ENCODE assay signal across 15 cellular contexts in the genomic region with DNA sequence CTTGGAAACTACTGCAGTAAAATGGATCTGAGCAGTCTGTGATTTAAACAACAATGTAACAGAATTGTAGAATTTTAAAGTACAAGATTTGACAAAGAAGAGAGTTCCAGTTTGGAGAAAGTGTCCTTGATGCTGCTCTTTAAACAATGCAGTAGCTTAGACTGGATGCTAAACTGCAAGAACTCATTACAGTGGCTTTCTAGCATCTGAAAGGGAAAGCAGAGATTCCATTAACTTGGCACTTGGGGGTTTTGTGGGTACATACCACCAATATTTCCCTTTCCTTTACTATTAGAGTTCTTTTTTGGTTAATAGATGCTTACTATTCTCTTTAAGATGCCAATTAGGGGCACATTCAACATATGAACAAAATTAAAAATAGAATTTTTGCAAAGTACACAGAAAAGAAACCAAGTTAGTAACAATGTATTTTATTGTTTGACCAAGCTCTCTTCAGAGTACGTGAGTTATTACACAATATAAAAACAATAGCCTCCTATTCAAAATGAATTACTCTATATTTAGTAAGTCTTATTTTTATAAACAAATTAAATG.
"Had no signal": no experiment of that assay in that cellular context is flagged by ENCODE, and none has a peak within 500 bp of the region (broad histone marks: within the 10 kb centered on the region; RNA-seq: fewer than 3 reads in every experiment).

No MANE protein-coding gene starts in this region.

- H3K4me1 Mint-ChIP-seq: activated CD8-positive, alpha-beta memory T cell treated with anti-CD3 and anti-CD28 coated beads, Interleukin-2, amount 10 ng/mL, durations not matched to agents 7 days and 5 days; activated naive CD4-positive, alpha-beta T cell treated with anti-CD3 and anti-CD28 coated beads, Interleukin-2, amount 10 ng/mL, durations not matched to agents 7 days and 5 days had no signal

- H3K9me3 Mint-ChIP-seq: activated naive CD4-positive, alpha-beta T cell treated with anti-CD3 and anti-CD28 coated beads, Interleukin-2, amount 10 ng/mL, durations not matched to agents 7 days and 5 days; nephron progenitor cell; stimulated activated naive CD8-positive, alpha-beta T cell treated with anti-CD3 and anti-CD28 coated beads, Interleukin-15, Interleukin-2, amounts not matched to agents 100 ng/mL and 50 ng/mL, for 24 hours had no signal

- H3K27ac ChIP-seq: adrenal gland, right atrium auricular region, WERI-Rb-1 had no signal

- H3K4me3 Mint-ChIP-seq: activated CD8-positive, alpha-beta memory T cell treated with anti-CD3 and anti-CD28 coated beads, Interleukin-2, amount 10 ng/mL, durations not matched to agents 7 days and 5 days; activated naive CD4-positive, alpha-beta T cell treated with anti-CD3 and anti-CD28 coated beads, Interleukin-2, amount 10 ng/mL, durations not matched to agents 7 days and 5 days; nephron progenitor cell; stimulated activated naive CD8-positive, alpha-beta T cell treated with anti-CD3 and anti-CD28 coated beads, Interleukin-15, Interleukin-2, amounts not matched to agents 100 ng/mL and 50 ng/mL, for 24 hours had no signal

- ATAC-seq: activated CD8-positive, alpha-beta memory T cell treated with anti-CD3 and anti-CD28 coated beads, Interleukin-2, amount 10 ng/mL, durations not matched to agents 7 days and 5 days; left lobe of liver had no signal

- FAIRE-seq: bronchial epithelial cell, keratinocyte had no signal

- DNase-seq: activated CD4-positive, alpha-beta T cell treated with anti-CD3 and anti-CD28 coated beads, Interleukin-2, amount 50 U/mL, for 48 hours; activated CD8-positive, alpha-beta memory T cell treated with anti-CD3 and anti-CD28 coated beads, Interleukin-2, amount 10 ng/mL, durations not matched to agents 7 days and 5 days; activated effector memory CD4-positive, alpha-beta T cell treated with Interleukin-2 at 50 U/mL for 16 hours; activated naive CD4-positive, alpha-beta T cell treated with anti-CD3 and anti-CD28 coated beads, Interleukin-2, amount 10 ng/mL, durations not matched to agents 7 days and 5 days; adrenal gland; foreskin fibroblast; nephron progenitor cell; occipital lobe; SW 1271; WERI-Rb-1 had no signal

- H3K27ac Mint-ChIP-seq: activated CD8-positive, alpha-beta memory T cell treated with anti-CD3 and anti-CD28 coated beads, Interleukin-2, amount 10 ng/mL, durations not matched to agents 7 days and 5 days; activated naive CD4-positive, alpha-beta T cell treated with anti-CD3 and anti-CD28 coated beads, Interleukin-2, amount 10 ng/mL, durations not matched to agents 7 days and 5 days; stimulated activated naive CD8-positive, alpha-beta T cell treated with anti-CD3 and anti-CD28 coated beads, Interleukin-15, Interleukin-2, amounts not matched to agents 100 ng/mL and 50 ng/mL, for 24 hours had no signal

- H3K27me3 Mint-ChIP-seq: activated CD8-positive, alpha-beta memory T cell treated with anti-CD3 and anti-CD28 coated beads, Interleukin-2, amount 10 ng/mL, durations not matched to agents 7 days and 5 days; activated naive CD4-positive, alpha-beta T cell treated with anti-CD3 and anti-CD28 coated beads, Interleukin-2, amount 10 ng/mL, durations not matched to agents 7 days and 5 days; stimulated activated naive CD8-positive, alpha-beta T cell treated with anti-CD3 and anti-CD28 coated beads, Interleukin-15, Interleukin-2, amounts not matched to agents 100 ng/mL and 50 ng/mL, for 24 hours had no signal
